32 cellular contexts compared by ENCODE assay signal in the genomic region with DNA sequence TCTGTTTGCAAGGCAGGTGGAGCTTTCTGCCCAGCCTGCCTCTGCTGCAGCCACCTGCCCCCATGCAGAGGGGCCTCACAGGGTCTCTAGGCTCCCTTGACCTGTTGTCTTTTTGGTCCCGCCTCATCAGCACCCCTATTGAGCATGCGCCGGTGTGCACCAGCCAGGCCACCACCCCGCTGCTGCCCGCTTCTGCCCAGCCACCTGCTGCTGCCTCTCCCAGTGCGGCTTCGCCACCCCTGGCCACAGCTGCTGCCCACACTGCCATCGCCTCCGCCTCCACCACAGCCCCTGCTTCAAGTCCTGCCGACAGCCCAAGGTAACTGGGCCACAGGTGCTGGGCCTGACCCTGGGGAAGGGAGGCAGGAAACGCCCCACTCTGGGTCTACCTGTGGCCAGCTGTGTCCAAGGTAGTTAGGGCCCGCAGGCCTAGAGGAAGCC. TPM values are rescaled to one million over a fixed set of nuclear protein-coding genes. Genes with fewer than 3 reads are reported as not detected.
A peak's percentile ranks its signal among the peaks of the same experiment; 100 is the strongest.
DNase-seq lines count a peak whose midpoint lies in the region; ATAC-seq, FAIRE-seq and TF ChIP-seq lines count a peak whose summit lies in the region.
"Had no signal": no experiment of that assay in that cellular context is flagged by ENCODE, and none has a peak within 500 bp of the region (broad histone marks: within the 10 kb centered on the region; RNA-seq: fewer than 3 reads in every experiment).

No MANE protein-coding gene starts in this region.

- H3K27ac Mint-ChIP-seq in chondrocyte (ENCODE audit: unreplicated experiment) = no peak overlapping the region
- no peak overlapping the region for H3K27ac Mint-ChIP-seq in activated CD4-positive, alpha-beta memory T cell treated with anti-CD3 and anti-CD28 coated beads, Interleukin-2, amount 10 ng/mL, durations not matched to agents 7 days and 5 days
- H3K27ac Mint-ChIP-seq: T-helper 1 cell treated with Interleukin-12 subunit alpha and Interleukin-12 subunit beta and Interleukin-4 antibody, amounts not matched to agents 30 μg/mL and 1 μg/mL, for 36 hours had no signal

- H2BK120ac ChIP-seq in mesendoderm (ENCODE audit: low read depth, low read length) = no peak overlapping the region

- H3K9me3 ChIP-seq in spleen = no peaks in the 10 kb centered on the region
- H3K9me3 ChIP-seq: neutrophil, prostate gland had no signal

- H3K79me1 ChIP-seq in mesendoderm (ENCODE audit: low read length) = no peaks in the 10 kb centered on the region

- no CpG with 5 or more reads among the region's 12 CpGs for WGBS in mesendoderm (ENCODE audit: extremely low coverage, insufficient coverage, low lambda C conversion rate)
- 85 to 95% (median 89%) methylated on average over 12 of the region's 12 CpGs for WGBS in spleen, 5 donors

- no peak overlapping the region for H3K23ac ChIP-seq in mesendoderm (ENCODE audit: low read length)

- H3K4me3 Mint-ChIP-seq in chondrocyte (ENCODE audit: unreplicated experiment) = no peak overlapping the region
- H3K4me3 Mint-ChIP-seq in activated CD4-positive, alpha-beta memory T cell treated with anti-CD3 and anti-CD28 coated beads, Interleukin-2, amount 10 ng/mL, durations not matched to agents 7 days and 5 days = no peak overlapping the region
- H3K4me3 Mint-ChIP-seq: activated naive CD8-positive, alpha-beta T cell treated with anti-CD3 and anti-CD28 coated beads, Interleukin-2, amount 10 ng/mL, durations not matched to agents 7 days and 5 days; T-helper 1 cell treated with Interleukin-12 subunit alpha and Interleukin-12 subunit beta and Interleukin-4 antibody, amounts not matched to agents 30 μg/mL and 1 μg/mL, for 36 hours had no signal

- H3K4me1 Mint-ChIP-seq in chondrocyte (ENCODE audit: low read depth) = peaks cover 18% of the 10 kb centered on the region
- H3K4me1 Mint-ChIP-seq in activated CD4-positive, alpha-beta memory T cell treated with anti-CD3 and anti-CD28 coated beads, Interleukin-2, amount 10 ng/mL, durations not matched to agents 7 days and 5 days = peaks cover 9% of the 10 kb centered on the region

- peak; percentile 42 for DNase-seq in Right ventricle myocardium superior
- no peak for DNase-seq in cardiac septum (ENCODE audit: low spot score)
- peak; percentile 88 for DNase-seq in chondrocyte (ENCODE audit: low spot score)
- no peak for DNase-seq in mesendoderm
- peak; percentile 71 for DNase-seq in spleen
- no peak for DNase-seq in activated CD4-positive, alpha-beta memory T cell treated with anti-CD3 and anti-CD28 coated beads, Interleukin-2, amount 10 ng/mL, durations not matched to agents 7 days and 5 days
- no peak for DNase-seq in GM12892 (ENCODE audit: insufficient read length)
- no peak for DNase-seq in stimulated activated naive CD8-positive, alpha-beta T cell treated with anti-CD3 and anti-CD28 coated beads, Interleukin-15, Interleukin-2, amounts not matched to agents 100 U/mL and 50 U/mL, for 24 hours
- DNase-seq: activated CD4-positive, alpha-beta T cell treated with anti-CD3 and anti-CD28 coated beads, Interleukin-2, amount 50 U/mL, for 4 hours; activated CD4-positive, CD25-positive, alpha-beta regulatory T cell; activated gamma-delta T cell treated with Interleukin-2 at 50 U/mL for 16 hours; activated naive CD8-positive, alpha-beta T cell treated with anti-CD3 and anti-CD28 coated beads, Interleukin-2, amount 10 ng/mL, durations not matched to agents 7 days and 5 days; activated T-cell treated with anti-CD3 and anti-CD28 coated beads, Interleukin-2, amount 50 U/mL, for 48 hours; caudate nucleus; cortex of kidney; DND-41; foreskin fibroblast; GF-D8; MV-4-11; NCI-H446 treated with DMSO at 0.1 percent for 48 hours; NCI-H82; RPMI8226; stimulated activated naive CD4-positive, alpha-beta T cell had no signal

- H3K9ac ChIP-seq in mesendoderm (ENCODE audit: low read length) = no peak overlapping the region

- H3K36me3 ChIP-seq in mesendoderm (ENCODE audit: control insufficient read depth, insufficient read depth, low read length) (no peaks in the 10 kb centered on the region), spleen (no peaks in the 10 kb centered on the region)
- H3K36me3 ChIP-seq: neutrophil, prostate gland had no signal

- no peak overlapping the region for H2BK5ac ChIP-seq in mesendoderm (ENCODE audit: low read length)

- H3K36me3 Mint-ChIP-seq in chondrocyte (ENCODE audit: low read depth) = peaks cover 4% of the 10 kb centered on the region
- H3K36me3 Mint-ChIP-seq in activated CD4-positive, alpha-beta memory T cell treated with anti-CD3 and anti-CD28 coated beads, Interleukin-2, amount 10 ng/mL, durations not matched to agents 7 days and 5 days (ENCODE audit: low read depth) = no peaks in the 10 kb centered on the region
- H3K36me3 Mint-ChIP-seq: activated naive CD8-positive, alpha-beta T cell treated with anti-CD3 and anti-CD28 coated beads, Interleukin-2, amount 10 ng/mL, durations not matched to agents 7 days and 5 days had no signal

- H3K27ac ChIP-seq in mesendoderm (ENCODE audit: low read depth, low read length) (no peak overlapping the region), spleen (no peak overlapping the region)
- H3K27ac ChIP-seq: neutrophil, prostate gland, skin epidermis had no signal

- no peak for FAIRE-seq in GM12892 (lab: Jason Lieb, UNC)
- FAIRE-seq: astrocyte had no signal

- no peak overlapping the region for H3K4me2 ChIP-seq in mesendoderm (ENCODE audit: low read length)

- TF ChIP-seq CTCF in chondrocyte (IDR thresholded peaks at IDR 0.05) (no peak), spleen (IDR thresholded peaks at IDR 0.05 in 8 of 11, conservative IDR thresholded peaks at IDR 0.05 in 3 of 11) (no peak)

- H4K5ac ChIP-seq in mesendoderm (ENCODE audit: low read length) = no peak overlapping the region

- no peaks in the 10 kb centered on the region for H3K79me2 ChIP-seq in mesendoderm (ENCODE audit: control insufficient read depth, insufficient read depth, low read length)

- TF ChIP-seq POLR2A in spleen (IDR thresholded peaks at IDR 0.05) (no peak), GM12892 (IDR thresholded peaks at IDR 0.05; ENCODE audit: low read depth, low read length) (no peak)

- no peaks in the 10 kb centered on the region for H3K27me3 ChIP-seq in mesendoderm (ENCODE audit: insufficient read depth, low read length, poor library complexity)
- H3K27me3 ChIP-seq in spleen (replicated peaks in 1 of 7) = peaks cover 0 to 52% (median 7%) of the 10 kb centered on the region in 7 donors

- no peak overlapping the region for H3K4ac ChIP-seq in mesendoderm (ENCODE audit: low read depth, low read length)

- intact Hi-C loops in Right ventricle myocardium superior (cut with DNase I) = no loop called here
- intact Hi-C loops in cardiac septum (cut with DNase I) = no loop called here
- intact Hi-C loops in spleen (cut with DNase I; ENCODE audit: low total_unique reads) = loop anchor here (10.0 kb wide), 1 partner anchor 188 kb away; no protein-coding TSS in a partner anchor

- no peak for ATAC-seq in Right ventricle myocardium superior (ENCODE audit: poor library complexity)
- ATAC-seq in stimulated activated naive CD8-positive, alpha-beta T cell treated with anti-CD3 and anti-CD28 coated beads, Interleukin-15, Interleukin-2, amounts not matched to agents 100 U/mL and 50 U/mL, for 24 hours = no peak
- ATAC-seq: SK-N-SH treated with all-trans-retinoic acid at 6 μM for 48 hours had no signal

- H3K18ac ChIP-seq in mesendoderm (ENCODE audit: low read length) = no peak overlapping the region

- peak overlapping the region; percentile 31 for H3K56ac ChIP-seq in mesendoderm (ENCODE audit: low read length)

- H3K4me3 ChIP-seq in mesendoderm (ENCODE audit: low read length) (no peak overlapping the region), spleen (no peak overlapping the region)
- H3K4me3 ChIP-seq: prostate gland, skin epidermis had no signal

- H2BK15ac ChIP-seq in mesendoderm (replicated peaks; ENCODE audit: low read depth) = no peak overlapping the region

- no peaks in the 10 kb centered on the region for H3K9me3 Mint-ChIP-seq in chondrocyte (ENCODE audit: low read depth)
- no peaks in the 10 kb centered on the region for H3K9me3 Mint-ChIP-seq in activated CD4-positive, alpha-beta memory T cell treated with anti-CD3 and anti-CD28 coated beads, Interleukin-2, amount 10 ng/mL, durations not matched to agents 7 days and 5 days
- H3K9me3 Mint-ChIP-seq: activated naive CD8-positive, alpha-beta T cell treated with anti-CD3 and anti-CD28 coated beads, Interleukin-2, amount 10 ng/mL, durations not matched to agents 7 days and 5 days; T-helper 1 cell treated with Interleukin-12 subunit alpha and Interleukin-12 subunit beta and Interleukin-4 antibody, amounts not matched to agents 30 μg/mL and 1 μg/mL, for 36 hours had no signal

- CTCF ChIA-PET in activated CD4-positive, alpha-beta memory T cell treated with anti-CD3 and anti-CD28 coated beads, Interleukin-2, amount 10 ng/mL, durations not matched to agents 7 days and 5 days (lab: Charles Lee) = interaction anchor here (1.1 kb wide), 1 partner anchor 193 kb away, joined by 3 read pairs; no protein-coding TSS in a partner anchor

- no peak overlapping the region for H2AK5ac ChIP-seq in mesendoderm (ENCODE audit: low read length)

- H3K27me3 Mint-ChIP-seq in chondrocyte (ENCODE audit: low read depth) = no peaks in the 10 kb centered on the region
- no peaks in the 10 kb centered on the region for H3K27me3 Mint-ChIP-seq in activated CD4-positive, alpha-beta memory T cell treated with anti-CD3 and anti-CD28 coated beads, Interleukin-2, amount 10 ng/mL, durations not matched to agents 7 days and 5 days
- H3K27me3 Mint-ChIP-seq: activated naive CD8-positive, alpha-beta T cell treated with anti-CD3 and anti-CD28 coated beads, Interleukin-2, amount 10 ng/mL, durations not matched to agents 7 days and 5 days had no signal

- H3K4me1 ChIP-seq in mesendoderm (ENCODE audit: control insufficient read depth, low read depth, low read length) = peaks cover 7% of the 10 kb centered on the region
- H3K4me1 ChIP-seq in spleen = peaks cover 6 to 15% (median 10%) of the 10 kb centered on the region in 6 donors
- H3K4me1 ChIP-seq: prostate gland had no signal

- no peak overlapping the region for H4K8ac ChIP-seq in mesendoderm (ENCODE audit: low read depth, low read length)

- POLR2A ChIA-PET in activated CD4-positive, alpha-beta memory T cell treated with anti-CD3 and anti-CD28 coated beads, Interleukin-2, amount 10 ng/mL, durations not matched to agents 7 days and 5 days (lab: Charles Lee) = no interaction called here

RNA-seq across cellular contexts. Expression of a gene that starts 38.1 kb away (rescaled TPM):
- total RNA-seq in Right ventricle myocardium superior (1,375 TPM), cardiac septum (1,178 TPM), chondrocyte (4.0 to 22.7 TPM (median 21.5 TPM) in 3 replicates), spleen (under 1 TPM in 5 of 7 donors, not detected in 2; 0.14 to 0.63 (median 0.43) TPM)
- 0.51 TPM for polyA plus RNA-seq in mesendoderm (2013, experiment 1 of 2)
- polyA plus RNA-seq in mesendoderm (2013, experiment 2 of 2) = 0.59 TPM
- 1 to 10 TPM in 1 of 3 donors, under 1 TPM in 2; 0.23 to 1.2 (median 0.30) TPM for polyA plus RNA-seq in spleen
- under 1 TPM; 0.05 to 0.10 TPM for total RNA-seq in activated CD4-positive, alpha-beta memory T cell treated with anti-CD3 and anti-CD28 coated beads, Interleukin-2, amount 10 ng/mL, durations not matched to agents 7 days and 5 days
- 0.38 TPM for polyA plus RNA-seq in GM12892 (2012; ENCODE audit: missing spikeins)
- total RNA-seq: activated naive CD8-positive, alpha-beta T cell treated with anti-CD3 and anti-CD28 coated beads, Interleukin-2, amount 10 ng/mL, durations not matched to agents 7 days and 5 days had no signal

RNA-seq across cellular contexts. Expression of a gene that starts 50.0 kb away (rescaled TPM):
- total RNA-seq in Right ventricle myocardium superior (50.2 TPM), cardiac septum (60.0 TPM), chondrocyte (67.2 to 79.7 TPM (median 74.2 TPM) in 3 replicates), spleen (10 to 100 TPM in 5 of 7 donors, 1 to 10 TPM in 2; 8.3 to 17.9 (median 12.4) TPM)
- polyA plus RNA-seq in mesendoderm (2013, experiment 1 of 2) = 72.9 TPM
- 74.8 TPM for polyA plus RNA-seq in mesendoderm (2013, experiment 2 of 2)
- 1 to 10 TPM; 1.3 to 2.6 (median 1.8) TPM for polyA plus RNA-seq in spleen
- total RNA-seq in activated CD4-positive, alpha-beta memory T cell treated with anti-CD3 and anti-CD28 coated beads, Interleukin-2, amount 10 ng/mL, durations not matched to agents 7 days and 5 days = 10 to 100 TPM; 14.8 to 17.2 TPM
- polyA plus RNA-seq in GM12892 (2012; ENCODE audit: missing spikeins) = 9.0 TPM

RNA-seq across cellular contexts. Expression of a gene that starts 52.1 kb away (rescaled TPM):
- total RNA-seq in Right ventricle myocardium superior (0.40 TPM), cardiac septum (not detected), chondrocyte (not detected in 3 replicates), spleen (not detected)
- not detected for polyA plus RNA-seq in mesendoderm (2013, experiment 1 of 2)
- not detected for polyA plus RNA-seq in mesendoderm (2013, experiment 2 of 2)
- polyA plus RNA-seq in spleen = not detected
- total RNA-seq in activated CD4-positive, alpha-beta memory T cell treated with anti-CD3 and anti-CD28 coated beads, Interleukin-2, amount 10 ng/mL, durations not matched to agents 7 days and 5 days = not detected
- not detected for polyA plus RNA-seq in GM12892 (2012; ENCODE audit: missing spikeins)
- total RNA-seq: A172; activated naive CD8-positive, alpha-beta T cell treated with anti-CD3 and anti-CD28 coated beads, Interleukin-2, amount 10 ng/mL, durations not matched to agents 7 days and 5 days; astrocyte; prostate gland; temporal lobe; urinary bladder had no signal

Comparison
In these comparisons a context has a peak if more than half of its experiments do, and no peak if none do; other contexts are left out.
1. DNase-seq: peak in Right ventricle myocardium superior (single experiment), chondrocyte (single experiment) and spleen (single experiment); none in cardiac septum (single experiment), mesendoderm (single experiment), activated CD4-positive, alpha-beta memory T cell treated with anti-CD3 and anti-CD28 coated beads, Interleukin-2, amount 10 ng/mL, durations not matched to agents 7 days and 5 days (single experiment), GM12892 (single experiment) and stimulated activated naive CD8-positive, alpha-beta T cell treated with anti-CD3 and anti-CD28 coated beads, Interleukin-15, Interleukin-2, amounts not matched to agents 100 U/mL and 50 U/mL, for 24 hours (single experiment).
2. RNA of a gene that starts 38.1 kb away (total RNA-seq): 1,375 TPM in Right ventricle myocardium superior (single experiment) and 1,178 TPM in cardiac septum (single experiment); 4.0 to 22.7 TPM in chondrocyte, 0.14 to 0.63 TPM in spleen and 0.05 to 0.10 TPM in activated CD4-positive, alpha-beta memory T cell treated with anti-CD3 and anti-CD28 coated beads, Interleukin-2, amount 10 ng/mL, durations not matched to agents 7 days and 5 days; every median in the first group is over 10 times any median in the second.